In genomic region chr5:150448353-150448752, GRCh38 we compare ENCODE assay signal across 8 cellular contexts. TPM values are rescaled to one million over a fixed set of nuclear protein-coding genes. Genes with fewer than 3 reads are reported as not detected.
DNase-seq lines count a peak whose midpoint lies in the region; ATAC-seq and TF ChIP-seq lines count a peak whose summit lies in the region.

No MANE protein-coding gene starts in this region.

- ATAC-seq in foreskin keratinocyte (no peak), esophagus mucosa (no peak)

- H3K27ac Mint-ChIP-seq in T-helper 2 cell treated with Interferon-gamma antibody and Interleukin-4, amounts not matched to agents 5 μg/mL and 100 μg/mL, for 36 hours = peak overlapping the region; percentile 99

- H3K4me3 Mint-ChIP-seq in T-helper 2 cell treated with Interferon-gamma antibody and Interleukin-4, amounts not matched to agents 5 μg/mL and 100 μg/mL, for 36 hours = peak overlapping the region; percentile 86

- peaks cover 52% of the 10 kb centered on the region for H3K36me3 Mint-ChIP-seq in T-helper 2 cell treated with Interferon-gamma antibody and Interleukin-4, amounts not matched to agents 5 μg/mL and 100 μg/mL, for 36 hours (ENCODE audit: low read depth)

- H3K9ac ChIP-seq in GM23248 = peak overlapping the region; percentile 96
- H3K9ac ChIP-seq in skeletal muscle tissue (ENCODE audit: low read depth in 1 of 3, low read length in 3 of 3) = peak overlapping the region; percentile 82 to 96 (median 90)

- in situ Hi-C loops in GM23248 (cut with MboI) = loop anchor here (25.0 kb wide), 1 partner anchor 611 kb away; no protein-coding TSS in a partner anchor

- no peak for TF ChIP-seq CTCF in foreskin keratinocyte (conservative IDR thresholded peaks at IDR 0.05)

- H3K4me1 ChIP-seq in GM23248 (ENCODE audit: insufficient read depth) (peaks cover 9% of the 10 kb centered on the region), foreskin keratinocyte (peaks cover 9% of the 10 kb centered on the region), skeletal muscle tissue (ENCODE audit: control insufficient read depth in 3 of 3, insufficient read depth in 3 of 3, low read length in 3 of 3) (peaks cover 12 to 29% (median 17%) of the 10 kb centered on the region in 3 donors)

- no peaks in the 10 kb centered on the region for H3K27me3 ChIP-seq in GM23248 (replicated peaks; ENCODE audit: insufficient read depth)
- no peaks in the 10 kb centered on the region for H3K27me3 ChIP-seq in foreskin keratinocyte
- H3K27me3 ChIP-seq in skeletal muscle tissue (ENCODE audit: control insufficient read depth in 3 of 3, insufficient read depth in 3 of 3, low read length in 3 of 3) = no peaks in the 10 kb centered on the region

- WGBS in GM23248 (ENCODE audit: low coverage in 1 of 2, low lambda C conversion rate in 2 of 2, missing lambda C conversion rate in 2 of 2), 2 experiments = 14 to 15% methylated on average over 4 of the region's 4 CpGs

- H3K9me3 ChIP-seq in GM23248 (ENCODE audit: low read depth) (no peaks in the 10 kb centered on the region), skeletal muscle tissue (ENCODE audit: control insufficient read depth in 3 of 3, low read length in 3 of 3) (peaks cover 0 to 3% (median 0%) of the 10 kb centered on the region in 3 donors)

- H3K9me2 ChIP-seq in GM23248 (ENCODE audit: insufficient read depth) = no peaks in the 10 kb centered on the region

- peaks cover 10% of the 10 kb centered on the region for H4K20me1 ChIP-seq in GM23248 (ENCODE audit: insufficient read depth)

- H3K4me1 Mint-ChIP-seq in T-helper 2 cell treated with Interferon-gamma antibody and Interleukin-4, amounts not matched to agents 5 μg/mL and 100 μg/mL, for 36 hours (ENCODE audit: low read depth) = peaks cover 32% of the 10 kb centered on the region

- peak overlapping the region; percentile 84 for H3K4me3 ChIP-seq in GM23248
- H3K4me3 ChIP-seq in skeletal muscle tissue (ENCODE audit: low read length in 3 of 3) = peak overlapping the region; percentile 77 to 97 (median 87)

- H3F3A ChIP-seq in GM23248 (ENCODE audit: insufficient read depth) = peaks cover 57% of the 10 kb centered on the region

- H3K27ac ChIP-seq in GM23248 = peak overlapping the region; percentile 96
- H3K27ac ChIP-seq in foreskin keratinocyte = peak overlapping the region; percentile 99
- H3K27ac ChIP-seq in skeletal muscle tissue (ENCODE audit: low read depth, low read length) = peak overlapping the region; percentile 93

- H3K9me3 Mint-ChIP-seq in T-helper 2 cell treated with Interferon-gamma antibody and Interleukin-4, amounts not matched to agents 5 μg/mL and 100 μg/mL, for 36 hours = no peaks in the 10 kb centered on the region

- no peak overlapping the region for H2AFZ ChIP-seq in GM23248

- peak overlapping the region; percentile 87 for H3K4me2 ChIP-seq in GM23248 (ENCODE audit: unreplicated experiment)

- no peaks in the 10 kb centered on the region for H3K27me3 Mint-ChIP-seq in T-helper 2 cell treated with Interferon-gamma antibody and Interleukin-4, amounts not matched to agents 5 μg/mL and 100 μg/mL, for 36 hours (ENCODE audit: low read depth)

- H3K79me2 ChIP-seq in GM23248 (ENCODE audit: insufficient read depth) = peaks cover 52% of the 10 kb centered on the region

- DNase-seq in GM23248 (peak; percentile 24), foreskin keratinocyte (no peak), NCI-H1436 (lab: John Stamatoyannopoulos, UW) (no peak), NCI-H2227 (lab: John Stamatoyannopoulos, UW; ENCODE audit: unreplicated experiment) (no peak), GM19240 (ENCODE audit: insufficient read length, low spot score) (no peak)
- DNase-seq in T-helper 2 cell treated with Interferon-gamma antibody and Interleukin-4, amounts not matched to agents 5 μg/mL and 100 μg/mL, for 36 hours (ENCODE audit: low spot score) = no peak

- H3K36me3 ChIP-seq in GM23248 (ENCODE audit: low read depth) = peaks cover 43% of the 10 kb centered on the region
- peaks cover 43 to 44% (median 44%) of the 10 kb centered on the region in 3 donors for H3K36me3 ChIP-seq in skeletal muscle tissue (ENCODE audit: control insufficient read depth in 3 of 3, insufficient read depth in 3 of 3, low read length in 3 of 3)

RNA-seq across cellular contexts. Expression of gene RPS14, which starts 1.2 kb away (rescaled TPM):
- 1,694 and 1,749 TPM in 2 replicates for total RNA-seq in GM23248 (2014; rRNA removed; shearing (Covaris generic))
- polyA plus RNA-seq in GM23248 (2016; fragmentation: Nextera tagmentation; extraction: Ambion mirVana) (1,343 and 1,380 TPM in 2 replicates), foreskin keratinocyte (3,381 and 3,638 TPM in 2 replicates)
- total RNA-seq in foreskin keratinocyte (2,193 and 2,437 TPM in 2 replicates), skeletal muscle tissue (6,829 TPM), esophagus mucosa (1,847 TPM)

RNA-seq across cellular contexts. Expression of gene CD74, which starts 35.6 kb away (rescaled TPM):
- 0.25 TPM in 1 of 2 replicates, not detected in the other for total RNA-seq in GM23248 (2014; rRNA removed; shearing (Covaris generic))
- polyA plus RNA-seq in GM23248 (2016; fragmentation: Nextera tagmentation; extraction: Ambion mirVana) (2.7 and 6.1 TPM in 2 replicates), foreskin keratinocyte (6.3 and 9.4 TPM in 2 replicates)
- total RNA-seq in foreskin keratinocyte (4.0 and 7.2 TPM in 2 replicates), skeletal muscle tissue (63.2 TPM), esophagus mucosa (125 TPM)

RNA-seq across cellular contexts. Expression of gene NDST1, which starts 59.6 kb away (rescaled TPM):
- total RNA-seq in GM23248 (2014; rRNA removed; shearing (Covaris generic)) = 129 and 159 TPM in 2 replicates
- 39.1 and 41.3 TPM in 2 replicates for polyA plus RNA-seq in GM23248 (2016; fragmentation: Nextera tagmentation; extraction: Ambion mirVana)
- total RNA-seq in foreskin keratinocyte = 53.4 and 56.2 TPM in 2 replicates
- 15.3 and 16.8 TPM in 2 replicates for polyA plus RNA-seq in foreskin keratinocyte
- total RNA-seq in skeletal muscle tissue = 19.3 TPM
- 112 TPM for total RNA-seq in esophagus mucosa
